8 cellular contexts compared by ENCODE assay signal in the genomic region with DNA sequence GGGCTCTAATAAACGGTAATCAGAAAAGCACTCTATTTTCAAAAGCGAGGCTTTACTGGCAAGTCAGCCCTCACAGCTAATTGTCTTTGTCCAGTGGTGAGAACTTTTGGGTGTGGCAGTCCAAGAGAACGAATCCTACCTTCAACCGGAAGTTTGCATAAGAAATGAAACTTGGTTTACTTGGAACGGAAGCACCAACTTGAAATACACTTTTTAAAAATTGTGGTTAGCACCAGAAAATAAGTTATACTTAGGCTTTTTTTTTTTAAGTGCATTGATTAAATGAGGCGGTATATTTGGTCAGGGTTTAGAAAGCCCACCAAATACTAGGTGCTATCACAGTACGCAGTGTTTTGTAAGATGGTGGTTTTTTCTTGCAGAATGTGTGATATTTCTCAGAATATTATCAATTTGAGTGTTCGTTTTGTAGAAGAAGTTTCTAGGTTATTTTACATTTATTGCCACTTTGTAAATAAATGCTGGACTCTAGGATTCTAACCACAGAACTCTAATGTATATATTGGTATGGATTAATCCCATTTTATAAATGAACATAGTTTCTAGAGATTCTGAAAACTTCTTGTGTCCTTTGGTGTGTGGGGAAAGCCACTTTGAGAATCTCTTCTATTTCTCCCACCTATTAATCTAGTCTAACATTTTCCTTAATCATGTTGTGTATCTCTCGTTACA. TPM values are rescaled to one million over a fixed set of nuclear protein-coding genes. Genes with fewer than 3 reads are reported as not detected.
A peak's percentile ranks its signal among the peaks of the same experiment; 100 is the strongest.
DNase-seq lines count a peak whose midpoint lies in the region; ATAC-seq, FAIRE-seq and TF ChIP-seq lines count a peak whose summit lies in the region.

No MANE protein-coding gene starts in this region.

- H3K4me3 ChIP-seq in BLaER1 (peak overlapping the region; percentile 87), GM23338 (peak overlapping the region; percentile 75), SK-N-SH (ENCODE audit: low read depth in 2 of 2, low read length in 1 of 2) (peak overlapping the region; percentile 96 to 100)

- 22% methylated on average over 9 of the region's 9 CpGs for WGBS in SK-N-SH (ENCODE audit: low lambda C conversion rate)

- TF ChIP-seq CTCF in GM23338 (conservative IDR thresholded peaks at IDR 0.05; ENCODE audit: low read depth in 2 of 2) (no peak), SK-N-SH (IDR thresholded peaks at IDR 0.05) (no peak), neural crest cell (conservative IDR thresholded peaks at IDR 0.05) (no peak)

- no peaks in the 10 kb centered on the region for H3K9me2 ChIP-seq in GM23338 (ENCODE audit: insufficient read depth)
- no peaks in the 10 kb centered on the region for H3K9me2 ChIP-seq in SK-N-SH

- H3K4me3 Mint-ChIP-seq in GM23338 (peak overlapping the region; percentile 91), neural crest cell (peak overlapping the region; percentile 95)

- H3K4me1 Mint-ChIP-seq in GM23338 (peaks cover 22% of the 10 kb centered on the region; the same call in 2 of the 3 replicates), neural crest cell (peaks cover 39% of the 10 kb centered on the region)

- POLR2A ChIA-PET in SK-N-SH (lab: Yijun Ruan, JAX), result interaction anchor here (0.8 kb wide), 1 partner anchor 13 kb away, joined by 4 read pairs; a partner anchor contains a TSS

- TF ChIP-seq EP300 in SK-N-SH (IDR thresholded peaks at IDR 0.05; ENCODE audit: borderline replicate concordance in 1 of 2, low read depth in 1 of 2, low read length in 1 of 2), result no peak

- peaks cover 47% of the 10 kb centered on the region for H4K20me1 ChIP-seq in BLaER1
- H4K20me1 ChIP-seq in GM23338 (replicated peaks; ENCODE audit: insufficient read depth), result peaks cover 17% of the 10 kb centered on the region; the same call in 1 of the 2 replicates
- H4K20me1 ChIP-seq in SK-N-SH (ENCODE audit: insufficient read depth), result peaks cover 16% of the 10 kb centered on the region

- H3K36me3 ChIP-seq in BLaER1 (peaks cover 14% of the 10 kb centered on the region), GM23338 (ENCODE audit: insufficient read depth) (peaks cover 10% of the 10 kb centered on the region), SK-N-SH (replicated peaks in 1 of 2; ENCODE audit: control insufficient read depth in 1 of 2, insufficient read depth in 2 of 2, low read length in 1 of 2) (peaks cover 20 to 27% of the 10 kb centered on the region in 2 experiments)

- ATAC-seq in GM23338 (no peak), GM21786 (IDR thresholded peaks at IDR 0.05; ENCODE audit: unreplicated experiment) (no peak), GM19035 (IDR thresholded peaks at IDR 0.05; ENCODE audit: unreplicated experiment) (no peak)

- peak overlapping the region; percentile 97 for H3K9ac ChIP-seq in BLaER1
- peak overlapping the region; percentile 97 for H3K9ac ChIP-seq in SK-N-SH

- peaks cover 62% of the 10 kb centered on the region for H3K4me1 ChIP-seq in BLaER1
- H3K4me1 ChIP-seq in GM23338 (ENCODE audit: insufficient read depth), result peaks cover 22% of the 10 kb centered on the region
- peaks cover 10 to 31% of the 10 kb centered on the region in 2 experiments; a peak in 3 of 4 replicates for H3K4me1 ChIP-seq in SK-N-SH (ENCODE audit: control insufficient read depth in 1 of 2, insufficient read depth in 2 of 2, low read depth in 1 of 2, low read length in 1 of 2)

- H3K27ac Mint-ChIP-seq in GM23338, result peak overlapping the region; percentile 100; the same call in 1 of the 2 replicates
- H3K27ac Mint-ChIP-seq in neural crest cell (ENCODE audit: unreplicated experiment), result peak overlapping the region; percentile 88

- H3F3A ChIP-seq in GM23338 (replicated peaks; ENCODE audit: low read depth), result 0 out of 2 replicates have a peak, but pooled peaks cover 6% of the 10 kb centered on the region
- peaks cover 53% of the 10 kb centered on the region for H3F3A ChIP-seq in SK-N-SH (replicated peaks; ENCODE audit: insufficient read depth)

- H3K79me2 ChIP-seq in GM23338 (replicated peaks; ENCODE audit: insufficient read depth) (peaks cover 61% of the 10 kb centered on the region), SK-N-SH (ENCODE audit: insufficient read depth) (peaks cover 73% of the 10 kb centered on the region)

- H3K36me3 Mint-ChIP-seq in GM23338 (ENCODE audit: low read depth) (peaks cover 25% of the 10 kb centered on the region), neural crest cell (ENCODE audit: low read depth) (peaks cover 10% of the 10 kb centered on the region)

- H3K4me2 ChIP-seq in BLaER1, result peak overlapping the region; percentile 89
- H3K4me2 ChIP-seq in GM23338, result peak overlapping the region; percentile 80
- H3K4me2 ChIP-seq in SK-N-SH, result peak overlapping the region; percentile 83

- H3K27me3 ChIP-seq in BLaER1, result no peaks in the 10 kb centered on the region
- H3K27me3 ChIP-seq in GM23338 (ENCODE audit: insufficient read depth), result no peaks in the 10 kb centered on the region
- no peaks in the 10 kb centered on the region for H3K27me3 ChIP-seq in SK-N-SH (ENCODE audit: insufficient read depth)

- no peak for TF ChIP-seq RAD21 in SK-N-SH (IDR thresholded peaks at IDR 0.05; ENCODE audit: low read length)

- H2AFZ ChIP-seq in GM23338, result no peak overlapping the region
- no peak overlapping the region for H2AFZ ChIP-seq in SK-N-SH (ENCODE audit: low read depth)

- peak; percentile 48 for FAIRE-seq in endometrium (lab: Jason Lieb, UNC)

- CTCF ChIA-PET in SK-N-SH (lab: Yijun Ruan, JAX), result interaction anchor here (1.1 to 3.4 kb wide), 4 partner anchors 12 to 316 kb away, joined by 3 to 38 read pairs (median 6); a partner anchor contains a TSS

- DNase-seq in GM23338 (ENCODE audit: low spot score) (no peak), SK-N-SH (no peak), neural crest cell (ENCODE audit: low read depth, low spot score) (no peak), GDM1 (lab: John Stamatoyannopoulos, UW) (no peak)

- no peaks in the 10 kb centered on the region; the same call in 2 of the 3 replicates for H3K9me3 Mint-ChIP-seq in GM23338
- H3K9me3 Mint-ChIP-seq in neural crest cell, result peaks cover 6% of the 10 kb centered on the region

- H3K27me3 Mint-ChIP-seq in GM23338 (ENCODE audit: insufficient read depth, low read depth, poor library complexity) (peaks cover 10% of the 10 kb centered on the region), neural crest cell (ENCODE audit: low read depth) (no peaks in the 10 kb centered on the region)

- peak overlapping the region; percentile 99 for H3K27ac ChIP-seq in BLaER1
- peak overlapping the region; percentile 1; the same call in 1 of the 2 replicates for H3K27ac ChIP-seq in GM23338 (ENCODE audit: low read depth)
- H3K27ac ChIP-seq in SK-N-SH (ENCODE audit: low read depth in 2 of 2, low read length in 1 of 2), result peak overlapping the region; percentile 94 to 98; a peak in 3 of 4 replicates

- H3K9me3 ChIP-seq in BLaER1 (no peaks in the 10 kb centered on the region), SK-N-SH (no peaks in the 10 kb centered on the region)

TF ChIP-seq in GM23338, 12 proteins besides CTCF, POLR2A, EP300 and RAD21 (continues in another document):
- TF ChIP-seq EZH2phosphoT487 (IDR thresholded peaks at IDR 0.05; ENCODE audit: unreplicated experiment), result no peak
- no peak for TF ChIP-seq NANOG (IDR thresholded peaks at IDR 0.05; ENCODE audit: borderline replicate concordance)
- TF ChIP-seq CREB1 (CRISPR knock-in tag; IDR thresholded peaks at IDR 0.05; ENCODE audit: low read depth), result no peak

TF ChIP-seq in SK-N-SH, 30 proteins besides CTCF, POLR2A, EP300 and RAD21:
- TF ChIP-seq ELF1 (IDR thresholded peaks at IDR 0.05) (no peak), GABPA (IDR thresholded peaks at IDR 0.05; ENCODE audit: low read depth) (peak; percentile 38; the same call in 1 of the 2 replicates), POLR2AphosphoS5 (IDR thresholded peaks at IDR 0.05; ENCODE audit: low read depth, low read length) (0 out of 2 replicates have a peak, but pooled peaks have one; percentile 34)
TF ChIP-seq in SK-N-SH: peak in this region for 2.

RNA-seq across cellular contexts. Expression of a gene that starts 1.2 kb away (rescaled TPM):
- 206 and 244 TPM in 2 replicates for total RNA-seq in GM23338 (2014; rRNA removed; shearing (Covaris generic))
- polyA plus RNA-seq in GM23338 (2016; fragmentation: Nextera tagmentation; extraction: Ambion mirVana) (475 and 502 TPM in 2 replicates), SK-N-SH (2012; rRNA removed) (448 and 565 TPM in 2 replicates)
- 686 and 851 TPM in 2 replicates for polyA plus RNA-seq in SK-N-SH (2012; cell fraction: cytosol; rRNA removed)
- 145 and 283 TPM in 2 replicates for polyA plus RNA-seq in SK-N-SH (2012; cell fraction: nucleus; rRNA removed)
- total RNA-seq in neural crest cell, result 165 TPM in 2 replicates

RNA-seq across cellular contexts. Expression of a gene that starts 13.1 kb away (rescaled TPM):
- total RNA-seq in GM23338 (2014; rRNA removed; shearing (Covaris generic)), result 152 and 165 TPM in 2 replicates
- polyA plus RNA-seq in GM23338 (2016; fragmentation: Nextera tagmentation; extraction: Ambion mirVana), result 282 and 330 TPM in 2 replicates
- polyA plus RNA-seq in SK-N-SH (2012; rRNA removed), result 555 and 645 TPM in 2 replicates
- polyA plus RNA-seq in SK-N-SH (2012; cell fraction: cytosol; rRNA removed), result 727 and 733 TPM in 2 replicates
- polyA plus RNA-seq in SK-N-SH (2012; cell fraction: nucleus; rRNA removed), result 166 and 313 TPM in 2 replicates
- 89.6 and 95.1 TPM in 2 replicates for total RNA-seq in neural crest cell

RNA-seq across cellular contexts. Expression of a gene that starts 29.0 kb away (rescaled TPM):
- total RNA-seq in GM23338 (2014; rRNA removed; shearing (Covaris generic)), result 0.08 and 0.38 TPM in 2 replicates
- polyA plus RNA-seq in GM23338 (2016; fragmentation: Nextera tagmentation; extraction: Ambion mirVana) (0.21 and 0.27 TPM in 2 replicates), SK-N-SH (2012; rRNA removed) (0.07 and 0.08 TPM in 2 replicates)
- 0.13 and 0.18 TPM in 2 replicates for polyA plus RNA-seq in SK-N-SH (2012; cell fraction: cytosol; rRNA removed)
- 0.20 and 0.21 TPM in 2 replicates for polyA plus RNA-seq in SK-N-SH (2012; cell fraction: nucleus; rRNA removed)
- total RNA-seq in neural crest cell, result 0.89 and 1.4 TPM in 2 replicates

Comparison
In these comparisons a context has a peak if more than half of its experiments do, and no peak if none do; other contexts are left out.
1. H3K27ac ChIP-seq: peak in every context shown above with its lines; median percentile 99 in BLaER1; 96 in SK-N-SH; 1 in GM23338.